16 cellular contexts compared by ENCODE assay signal in genomic region chr10:119020627-119020946, GRCh38. TPM values are rescaled to one million over a fixed set of nuclear protein-coding genes. Genes with fewer than 3 reads are reported as not detected.
A peak's percentile ranks its signal among the peaks of the same experiment; 100 is the strongest.
DNase-seq lines count a peak whose midpoint lies in the region; ATAC-seq and TF ChIP-seq lines count a peak whose summit lies in the region.
"Had no signal": no experiment of that assay in that cellular context is flagged by ENCODE, and none has a peak within 500 bp of the region (broad histone marks: within the 10 kb centered on the region; RNA-seq: fewer than 3 reads in every experiment).

No MANE protein-coding gene starts in this region.

- H3K4me3 ChIP-seq in foreskin fibroblast (ENCODE audit: low read depth in 1 of 2, low read length in 2 of 2): no peak overlapping the region
- H3K4me3 ChIP-seq: BLaER1 treated with 17β-estradiol and CSF1 and Interleukin-3, amounts not matched to agents 10 nM and 100 nM; heart left ventricle had no signal

- peak; percentile 81 for ATAC-seq in stimulated activated effector memory CD8-positive, alpha-beta T cell treated with anti-CD3 and anti-CD28 coated beads, Interleukin-12 subunit alpha, Interleukin-12 subunit beta, amount 100 ng/mL, for 72 hours
- no peak for ATAC-seq in WTC11
- no peak for ATAC-seq in HG03521 (IDR thresholded peaks at IDR 0.05; ENCODE audit: unreplicated experiment)
- ATAC-seq: heart left ventricle had no signal

- H3K27ac Mint-ChIP-seq in activated naive CD4-positive, alpha-beta T cell treated with anti-CD3 and anti-CD28 coated beads, Interleukin-2, amount 10 ng/mL, durations not matched to agents 7 days and 5 days: no peak overlapping the region
- no peak overlapping the region for H3K27ac Mint-ChIP-seq in stimulated activated effector memory CD8-positive, alpha-beta T cell treated with anti-CD3 and anti-CD28 coated beads, Interleukin-12 subunit alpha, Interleukin-12 subunit beta, amount 100 ng/mL, for 72 hours
- no peak overlapping the region for H3K27ac Mint-ChIP-seq in WTC11
- H3K27ac Mint-ChIP-seq: activated naive CD8-positive, alpha-beta T cell had no signal

- CTCF ChIA-PET in activated naive CD4-positive, alpha-beta T cell treated with anti-CD3 and anti-CD28 coated beads, Interleukin-2, amount 10 ng/mL, durations not matched to agents 7 days and 5 days (lab: Charles Lee): no interaction called here
- CTCF ChIA-PET in RWPE1 (lab: Yijun Ruan, JAX): interaction anchor here (0.6 kb wide), 2 partner anchors 34 to 265 kb away, joined by 3 to 5 read pairs; no protein-coding TSS in a partner anchor
- CTCF ChIA-PET in WTC11 (lab: Charles Lee): no interaction called here

- peak; percentile 36 for DNase-seq in activated naive CD4-positive, alpha-beta T cell treated with Interleukin-2 at 50 U/mL for 16 hours
- no peak for DNase-seq in activated naive CD4-positive, alpha-beta T cell treated with anti-CD3 and anti-CD28 coated beads, Interleukin-2, amount 10 ng/mL, durations not matched to agents 7 days and 5 days
- peak; percentile 68 for DNase-seq in RWPE1 (ENCODE audit: low spot score)
- peak; percentile 21 to 71 for DNase-seq in foreskin fibroblast
- no peak for DNase-seq in stimulated activated effector memory CD8-positive, alpha-beta T cell treated with anti-CD3 and anti-CD28 coated beads, Interleukin-12 subunit alpha, Interleukin-12 subunit beta, amount 100 ng/mL, for 72 hours (ENCODE audit: low spot score in 2 of 2)
- DNase-seq in WTC11 (ENCODE audit: low spot score): no peak
- no peak for DNase-seq in NCI-H774 (lab: John Stamatoyannopoulos, UW)
- DNase-seq: dermis blood vessel endothelial cell, heart left ventricle, mesenchymal stem cell, NCI-H2107, RPMI8226, trophoblast cell had no signal

- no peaks in the 10 kb centered on the region for H3K4me1 Mint-ChIP-seq in activated naive CD4-positive, alpha-beta T cell treated with anti-CD3 and anti-CD28 coated beads, Interleukin-2, amount 10 ng/mL, durations not matched to agents 7 days and 5 days
- H3K4me1 Mint-ChIP-seq in stimulated activated effector memory CD8-positive, alpha-beta T cell treated with anti-CD3 and anti-CD28 coated beads, Interleukin-12 subunit alpha, Interleukin-12 subunit beta, amount 100 ng/mL, for 72 hours: peaks cover 12% of the 10 kb centered on the region
- peaks cover 17% of the 10 kb centered on the region for H3K4me1 Mint-ChIP-seq in WTC11

- H3K27ac ChIP-seq in RWPE1: peak overlapping the region; percentile 84
- H3K27ac ChIP-seq: BLaER1 treated with 17β-estradiol and CSF1 and Interleukin-3, amounts not matched to agents 10 nM and 100 nM; heart left ventricle had no signal

- H3K9me3 Mint-ChIP-seq in activated naive CD4-positive, alpha-beta T cell treated with anti-CD3 and anti-CD28 coated beads, Interleukin-2, amount 10 ng/mL, durations not matched to agents 7 days and 5 days: no peaks in the 10 kb centered on the region
- H3K9me3 Mint-ChIP-seq in stimulated activated effector memory CD8-positive, alpha-beta T cell treated with anti-CD3 and anti-CD28 coated beads, Interleukin-12 subunit alpha, Interleukin-12 subunit beta, amount 100 ng/mL, for 72 hours: no peaks in the 10 kb centered on the region
- H3K9me3 Mint-ChIP-seq in WTC11: 0 out of 2 replicates have a peak, but pooled peaks cover 5% of the 10 kb centered on the region

- POLR2A ChIA-PET in RWPE1 (lab: Yijun Ruan, JAX; ENCODE audit: low non-redundant PET): interaction anchor here (0.6 kb wide), 2 partner anchors 33 to 497 kb away, joined by 3 to 4 read pairs; no protein-coding TSS in a partner anchor
- POLR2A ChIA-PET in WTC11 (lab: Charles Lee): no interaction called here

- no peaks in the 10 kb centered on the region for H3K36me3 Mint-ChIP-seq in activated naive CD4-positive, alpha-beta T cell treated with anti-CD3 and anti-CD28 coated beads, Interleukin-2, amount 10 ng/mL, durations not matched to agents 7 days and 5 days
- no peaks in the 10 kb centered on the region for H3K36me3 Mint-ChIP-seq in stimulated activated effector memory CD8-positive, alpha-beta T cell treated with anti-CD3 and anti-CD28 coated beads, Interleukin-12 subunit alpha, Interleukin-12 subunit beta, amount 100 ng/mL, for 72 hours
- H3K36me3 Mint-ChIP-seq in WTC11: no peaks in the 10 kb centered on the region
- H3K36me3 Mint-ChIP-seq: activated naive CD8-positive, alpha-beta T cell had no signal

- no peak overlapping the region for H3K4me3 Mint-ChIP-seq in activated naive CD4-positive, alpha-beta T cell treated with anti-CD3 and anti-CD28 coated beads, Interleukin-2, amount 10 ng/mL, durations not matched to agents 7 days and 5 days
- no peak overlapping the region for H3K4me3 Mint-ChIP-seq in stimulated activated effector memory CD8-positive, alpha-beta T cell treated with anti-CD3 and anti-CD28 coated beads, Interleukin-12 subunit alpha, Interleukin-12 subunit beta, amount 100 ng/mL, for 72 hours
- H3K4me3 Mint-ChIP-seq in WTC11: no peak overlapping the region
- H3K4me3 Mint-ChIP-seq: activated naive CD8-positive, alpha-beta T cell had no signal

- H3K27me3 Mint-ChIP-seq in activated naive CD4-positive, alpha-beta T cell treated with anti-CD3 and anti-CD28 coated beads, Interleukin-2, amount 10 ng/mL, durations not matched to agents 7 days and 5 days: peaks cover 44% of the 10 kb centered on the region
- H3K27me3 Mint-ChIP-seq in WTC11 (ENCODE audit: low read depth): no peaks in the 10 kb centered on the region

- no peak for TF ChIP-seq CTCF in RWPE1 (conservative IDR thresholded peaks at IDR 0.05; ENCODE audit: low read depth)
- no peak for TF ChIP-seq CTCF in foreskin fibroblast (IDR thresholded peaks at IDR 0.05; ENCODE audit: low read depth, low read length)
- TF ChIP-seq CTCF in WTC11 (IDR thresholded peaks at IDR 0.05): no peak

TF ChIP-seq in WTC11, 78 proteins besides CTCF, POLR2A, EP300 and RAD21 (continues in another document):
- TF ChIP-seq EMX1 (CRISPR knock-in tag; IDR thresholded peaks at IDR 0.05): no peak
- no peak for TF ChIP-seq SP1 (CRISPR knock-in tag; conservative IDR thresholded peaks at IDR 0.05)
- no peak for TF ChIP-seq FOXK1 (CRISPR knock-in tag; IDR thresholded peaks at IDR 0.05)
- TF ChIP-seq NFE2L1 (CRISPR knock-in tag; IDR thresholded peaks at IDR 0.05): no peak
- no peak for TF ChIP-seq CBFB (CRISPR knock-in tag; IDR thresholded peaks at IDR 0.05; ENCODE audit: low read depth)
- TF ChIP-seq AFF4 (CRISPR knock-in tag; IDR thresholded peaks at IDR 0.05; ENCODE audit: borderline replicate concordance): no peak
- TF ChIP-seq CREB1 (CRISPR knock-in tag; IDR thresholded peaks at IDR 0.05): no peak
- no peak for TF ChIP-seq MAX (CRISPR knock-in tag; IDR thresholded peaks at IDR 0.05)
- TF ChIP-seq ATF3 (CRISPR knock-in tag; conservative IDR thresholded peaks at IDR 0.05): no peak
- no peak for TF ChIP-seq NFATC4 (CRISPR knock-in tag; IDR thresholded peaks at IDR 0.05)
- TF ChIP-seq TEAD4 (CRISPR knock-in tag; IDR thresholded peaks at IDR 0.05): no peak
- no peak for TF ChIP-seq USF1 (CRISPR knock-in tag; IDR thresholded peaks at IDR 0.05)
- TF ChIP-seq ERG (CRISPR knock-in tag; IDR thresholded peaks at IDR 0.05): no peak

RNA-seq across cellular contexts. Expression of gene NANOS1, which starts 8.9 kb away (rescaled TPM):
- total RNA-seq in WTC11 (2021): 2.9 to 4.3 TPM (median 2.9 TPM) in 3 replicates

Comparison
In these comparisons a context has a peak if more than half of its experiments do, and no peak if none do; other contexts are left out.
1. DNase-seq: peak in activated naive CD4-positive, alpha-beta T cell treated with Interleukin-2 at 50 U/mL for 16 hours (single experiment), RWPE1 (single experiment) and foreskin fibroblast (2 of 2); none in activated naive CD4-positive, alpha-beta T cell treated with anti-CD3 and anti-CD28 coated beads, Interleukin-2, amount 10 ng/mL, durations not matched to agents 7 days and 5 days (single experiment), stimulated activated effector memory CD8-positive, alpha-beta T cell treated with anti-CD3 and anti-CD28 coated beads, Interleukin-12 subunit alpha, Interleukin-12 subunit beta, amount 100 ng/mL, for 72 hours (0 of 2), WTC11 (single experiment) and NCI-H774 (single experiment).